10 cellular contexts compared by ENCODE assay signal in genomic region chr10:119006451-119007210, GRCh38. TPM values are rescaled to one million over a fixed set of nuclear protein-coding genes. Genes with fewer than 3 reads are reported as not detected.
DNase-seq lines count a peak whose midpoint lies in the region; ATAC-seq, FAIRE-seq and TF ChIP-seq lines count a peak whose summit lies in the region.
"Had no signal": no experiment of that assay in that cellular context is flagged by ENCODE, and none has a peak within 500 bp of the region (broad histone marks: within the 10 kb centered on the region; RNA-seq: fewer than 3 reads in every experiment).

No MANE protein-coding gene starts in this region.

- H3K27me3 Mint-ChIP-seq in CD4-positive, alpha-beta memory T cell = peaks cover 8 to 17% of the 10 kb centered on the region in 2 donors

- no peaks in the 10 kb centered on the region for H3K36me3 ChIP-seq in HCT116 (ENCODE audit: control insufficient read depth in 1 of 2, insufficient read depth in 2 of 2, low read length in 2 of 2)
- H3K36me3 ChIP-seq in suprapubic skin = no peaks in the 10 kb centered on the region
- H3K36me3 ChIP-seq in CD4-positive, alpha-beta memory T cell (ENCODE audit: insufficient read depth, low read length) = no peaks in the 10 kb centered on the region

- peak; percentile 98 for FAIRE-seq in islet of Langerhans (lab: Jason Lieb, UNC)

- TF ChIP-seq RAD21 in HCT116 (IDR thresholded peaks at IDR 0.05; ENCODE audit: low read depth) = no peak

- H3K4me2 ChIP-seq in HCT116 (ENCODE audit: low read length) = peak overlapping the region; percentile 22

- no peaks in the 10 kb centered on the region for H3K36me3 Mint-ChIP-seq in CD4-positive, alpha-beta memory T cell
- H3K36me3 Mint-ChIP-seq: IgD-negative memory B cell had no signal

- POLR2A ChIA-PET in HCT116 (lab: Charles Lee) = no interaction called here
- POLR2A ChIA-PET in CD4-positive, alpha-beta memory T cell (lab: Charles Lee; ENCODE audit: partially characterized antibody) = no interaction called here

- RAD21 ChIA-PET in HCT116 (lab: Charles Lee; ENCODE audit: low non-redundant PET in 1 of 2, low total read pairs in 2 of 2, uncharacterized antibody in 2 of 2, unreplicated experiment in 2 of 2) = interaction anchor here in 1 of 2 experiments (0.5 kb wide), 1 partner anchor 23 kb away, joined by 4 read pairs; no protein-coding TSS in a partner anchor

- H3K27ac ChIP-seq in HCT116 (ENCODE audit: low read depth, low read length) = no peak overlapping the region
- H3K27ac ChIP-seq in VCaP = peak overlapping the region; percentile 43
- H3K27ac ChIP-seq in suprapubic skin = no peak overlapping the region
- no peak overlapping the region for H3K27ac ChIP-seq in CD4-positive, alpha-beta memory T cell (ENCODE audit: low read depth, low read length)

- H3K9me2 ChIP-seq in HCT116 (ENCODE audit: insufficient read depth) = no peaks in the 10 kb centered on the region

- ATAC-seq in HCT116 = peak; percentile 62
- no peak for ATAC-seq in HG03280 (IDR thresholded peaks at IDR 0.05; ENCODE audit: unreplicated experiment)
- ATAC-seq in HG02973 (IDR thresholded peaks at IDR 0.05; ENCODE audit: unreplicated experiment) = no peak
- ATAC-seq in GM18868 (IDR thresholded peaks at IDR 0.05; ENCODE audit: unreplicated experiment) = no peak

- H3K4me1 ChIP-seq in HCT116 (ENCODE audit: control insufficient read depth in 1 of 2, insufficient read depth in 2 of 2, low read length in 2 of 2) = peaks cover 16 to 36% of the 10 kb centered on the region in 2 experiments
- H3K4me1 ChIP-seq in suprapubic skin = peaks cover 16% of the 10 kb centered on the region
- H3K4me1 ChIP-seq in CD4-positive, alpha-beta memory T cell (ENCODE audit: insufficient read depth, low read length) = no peaks in the 10 kb centered on the region

- intact Hi-C loops in HCT116 (cut with micrococcal nuclease) = no loop called here
- intact Hi-C loops in CD4-positive, alpha-beta memory T cell (cut with micrococcal nuclease) = no loop called here

- H3K27ac Mint-ChIP-seq in CD4-positive, alpha-beta memory T cell = peak overlapping the region in 1 of 7 donors; percentile 50

- no peak overlapping the region for H3K4me3 ChIP-seq in HCT116 (replicated peaks in 1 of 2; ENCODE audit: low read depth in 1 of 2, low read length in 2 of 2)
- no peak overlapping the region for H3K4me3 ChIP-seq in suprapubic skin
- H3K4me3 ChIP-seq in CD4-positive, alpha-beta memory T cell (ENCODE audit: low read length in 2 of 2) = no peak overlapping the region

- no peak for TF ChIP-seq EP300 in suprapubic skin (IDR thresholded peaks at IDR 0.05)

- H3K9me3 Mint-ChIP-seq in CD4-positive, alpha-beta memory T cell = peaks cover 0 to 2% (median 0%) of the 10 kb centered on the region in 8 donors

- H3K4me3 Mint-ChIP-seq in CD4-positive, alpha-beta memory T cell = no peak overlapping the region
- H3K4me3 Mint-ChIP-seq: IgD-negative memory B cell had no signal

- H3K9me3 ChIP-seq in HCT116 (ENCODE audit: control insufficient read depth in 1 of 2, insufficient read depth in 1 of 2, low read depth in 1 of 2, low read length in 2 of 2) (no peaks in the 10 kb centered on the region), suprapubic skin (no peaks in the 10 kb centered on the region)
- H3K9me3 ChIP-seq in CD4-positive, alpha-beta memory T cell (ENCODE audit: control insufficient read depth in 1 of 2, low read length in 2 of 2) = no peaks in the 10 kb centered on the region

- CTCF ChIA-PET in HCT116 (lab: Charles Lee) = interaction anchor here (1.6 kb wide), 1 partner anchor 12 kb away, joined by 5 read pairs; no protein-coding TSS in a partner anchor
- CTCF ChIA-PET in CD4-positive, alpha-beta memory T cell (lab: Charles Lee; ENCODE audit: partially characterized antibody) = interaction anchor here (1.3 kb wide), 1 partner anchor 13 kb away, joined by 3 read pairs; no protein-coding TSS in a partner anchor

- H2AFZ ChIP-seq in HCT116 (ENCODE audit: low read depth, low read length, poor library complexity, severe bottlenecking) = no peak overlapping the region

- no peak overlapping the region for H3K9ac ChIP-seq in HCT116 (ENCODE audit: low read length)

- H3K79me2 ChIP-seq in HCT116 (ENCODE audit: insufficient read depth, low read length) = no peaks in the 10 kb centered on the region

- no TSS peak for BruUV-seq in HCT116 (replicated peaks; lab: Mats Ljungman, UMichigan)

- H3K4me1 Mint-ChIP-seq in CD4-positive, alpha-beta memory T cell = no peaks in the 10 kb centered on the region
- H3K4me1 Mint-ChIP-seq: IgD-negative memory B cell had no signal

- no peak for TF ChIP-seq CTCF in HCT116 (IDR thresholded peaks at IDR 0.05 in 2 of 3, conservative IDR thresholded peaks at IDR 0.05 in 1 of 3; ENCODE audit: borderline replicate concordance in 1 of 3, insufficient read depth in 1 of 3, low read depth in 2 of 3, low read length in 2 of 3)
- no peak for TF ChIP-seq CTCF in VCaP (conservative IDR thresholded peaks at IDR 0.05)
- TF ChIP-seq CTCF in suprapubic skin (IDR thresholded peaks at IDR 0.05) = no peak

- 40% methylated on average over 9 of the region's 9 CpGs for WGBS in suprapubic skin

- no peaks in the 10 kb centered on the region for H3K27me3 ChIP-seq in HCT116 (ENCODE audit: insufficient read depth, low read length)
- peaks cover 4% of the 10 kb centered on the region for H3K27me3 ChIP-seq in suprapubic skin
- H3K27me3 ChIP-seq in CD4-positive, alpha-beta memory T cell (ENCODE audit: insufficient read depth, low read length) = no peaks in the 10 kb centered on the region

- no peak for TF ChIP-seq POLR2A in HCT116 (IDR thresholded peaks at IDR 0.05; ENCODE audit: borderline replicate concordance, extremely low read depth, insufficient read depth, insufficient read length)
- no peak for TF ChIP-seq POLR2A in suprapubic skin (IDR thresholded peaks at IDR 0.05)

- H4K20me1 ChIP-seq in HCT116 (ENCODE audit: insufficient read depth) = no peaks in the 10 kb centered on the region

- no peak for DNase-seq in HCT116 (ENCODE audit: low read depth, low spot score)
- peak; percentile 55 to 85 for DNase-seq in suprapubic skin (ENCODE audit: low spot score in 2 of 2)
- DNase-seq in CD4-positive, alpha-beta memory T cell = no peak
- DNase-seq: stimulated activated CD4-positive, alpha-beta T cell treated with anti-CD3 and anti-CD28 coated beads, Interleukin-4, amount 100 ng/mL, for 24 hours had no signal

TF ChIP-seq in HCT116, 20 proteins besides CTCF, POLR2A, EP300 and RAD21:
- TF ChIP-seq YY1 (IDR thresholded peaks at IDR 0.05; ENCODE audit: extremely low read depth, insufficient replicate concordance, low read depth, low read length) = peak; percentile 20
- TF ChIP-seq JUND (IDR thresholded peaks at IDR 0.05) = peak; percentile 32; the same call in 1 of the 2 replicates
- TF ChIP-seq CEBPB (IDR thresholded peaks at IDR 0.05; ENCODE audit: low read depth) = peak; percentile 39; the same call in 1 of the 2 replicates
- no peak for TF ChIP-seq ZFX (IDR thresholded peaks at IDR 0.05)
- peak; percentile 48; the same call in 1 of the 2 replicates for TF ChIP-seq FOSL1 (IDR thresholded peaks at IDR 0.05; ENCODE audit: low read depth)
- no peak for TF ChIP-seq ZBTB33 (IDR thresholded peaks at IDR 0.05; ENCODE audit: extremely low read depth, insufficient replicate concordance, low read length)
TF ChIP-seq in HCT116: peak in this region for 4.

RNA-seq across cellular contexts. Expression of gene NANOS1, which starts 22.9 kb away (rescaled TPM):
- total RNA-seq in HCT116 (2021; ENCODE audit: unreplicated experiment) (1.5 TPM), suprapubic skin (1 to 10 TPM; 2.3 to 2.9 (median 2.7) TPM)
- polyA plus RNA-seq in HCT116 (2012) = 0.22 and 0.43 TPM in 2 replicates
- under 1 TPM; 0.49 to 0.64 TPM for total RNA-seq in CD4-positive, alpha-beta memory T cell
- under 1 TPM in 1 of 2 donors, not detected in 1; 0.11 TPM for polyA plus RNA-seq in CD4-positive, alpha-beta memory T cell
- polyA plus RNA-seq: IgD-negative memory B cell had no signal

Comparison
In these comparisons a context has a peak if more than half of its experiments do, and no peak if none do; other contexts are left out.
1. DNase-seq: peak in suprapubic skin (2 of 2); none in HCT116 (single experiment) and CD4-positive, alpha-beta memory T cell (0 of 5).